In genomic region chr1:119653135-119653838, GRCh38 we compare ENCODE assay signal across 24 cellular contexts.
"Had no signal": no experiment of that assay in that cellular context is flagged by ENCODE, and none has a peak within 500 bp of the region (broad histone marks: within the 10 kb centered on the region; RNA-seq: fewer than 3 reads in every experiment).

No MANE protein-coding gene starts in this region.

- H3K27ac Mint-ChIP-seq: activated CD8-positive, alpha-beta T cell treated with anti-CD3 and anti-CD28 coated beads, Interleukin-2, amount 10 ng/mL, durations not matched to agents 7 days and 5 days; activated naive CD8-positive, alpha-beta T cell treated with anti-CD3 and anti-CD28 coated beads, Interleukin-2, amount 50 U/mL, for 24 hours; activated T-helper 1 cell treated with anti-CD3 and anti-CD28 coated beads, Interleukin-12 subunit alpha, Interleukin-12 subunit beta, Interleukin-2, Interleukin-4 antibody, amounts not matched to agents 30 ng/mL and 10 ng/mL and 1 ng/mL, durations not matched to agents 14 hours and 24 hours and 36 hours; memory B cell; stimulated activated memory B cell treated with anti-CD40 and anti-IgM and Interleukin-4, amounts not matched to agents 10 μg/mL and 1 μg/mL and 100 μg/mL, for 72 hours had no signal

- ATAC-seq: activated CD8-positive, alpha-beta T cell treated with anti-CD3 and anti-CD28 coated beads, Interleukin-2, amount 10 ng/mL, durations not matched to agents 7 days and 5 days; activated naive CD8-positive, alpha-beta T cell treated with anti-CD3 and anti-CD28 coated beads, Interleukin-2, amount 50 U/mL, for 24 hours; mucosa of descending colon; stimulated activated memory B cell treated with anti-CD40 and anti-IgM and Interleukin-4, amounts not matched to agents 10 μg/mL and 1 μg/mL and 100 μg/mL, for 72 hours had no signal

- FAIRE-seq: frontal cortex had no signal

- H3K27me3 ChIP-seq: testis, vagina had no signal

- DNase-seq: activated CD4-positive, alpha-beta T cell treated with anti-CD3 and anti-CD28 coated beads for 1 hour; activated CD4-positive, alpha-beta T cell treated with anti-CD3 and anti-CD28 coated beads, Interleukin-2, amount 50 U/mL, for 1 hour; activated CD8-positive, alpha-beta T cell treated with anti-CD3 and anti-CD28 coated beads, Interleukin-2, amount 10 ng/mL, durations not matched to agents 7 days and 5 days; activated gamma-delta T cell; activated naive CD4-positive, alpha-beta T cell treated with anti-CD3 and anti-CD28 coated beads, Interleukin-2, amount 50 U/mL, for 16 hours; activated naive CD8-positive, alpha-beta T cell treated with anti-CD3 and anti-CD28 coated beads, Interleukin-2, amount 50 U/mL, for 24 hours; anterior cingulate cortex; effector memory CD4-positive, alpha-beta T cell; glutamatergic neuron; hippocampal formation; kidney glomerular epithelial cell; mucosa of descending colon; stimulated activated CD4-positive, alpha-beta T cell treated with anti-CD3 and anti-CD28 coated beads, Interleukin-2, amount 100 ng/mL, for 24 hours; T-helper 1 cell; T-helper 9 cell; testis had no signal

- H3K27ac ChIP-seq: prostate gland, vagina had no signal

- H3K4me1 Mint-ChIP-seq: memory B cell; stimulated activated memory B cell treated with anti-CD40 and anti-IgM and Interleukin-4, amounts not matched to agents 10 μg/mL and 1 μg/mL and 100 μg/mL, for 72 hours had no signal

- H3K4me3 Mint-ChIP-seq: activated CD8-positive, alpha-beta T cell treated with anti-CD3 and anti-CD28 coated beads, Interleukin-2, amount 10 ng/mL, durations not matched to agents 7 days and 5 days; activated naive CD8-positive, alpha-beta T cell treated with anti-CD3 and anti-CD28 coated beads, Interleukin-2, amount 50 U/mL, for 24 hours; activated T-helper 1 cell treated with anti-CD3 and anti-CD28 coated beads, Interleukin-12 subunit alpha, Interleukin-12 subunit beta, Interleukin-2, Interleukin-4 antibody, amounts not matched to agents 30 ng/mL and 10 ng/mL and 1 ng/mL, durations not matched to agents 14 hours and 24 hours and 36 hours; memory B cell; neural crest cell; stimulated activated memory B cell treated with anti-CD40 and anti-IgM and Interleukin-4, amounts not matched to agents 10 μg/mL and 1 μg/mL and 100 μg/mL, for 72 hours had no signal

- H3K36me3 Mint-ChIP-seq: brain; memory B cell; stimulated activated memory B cell treated with anti-CD40 and anti-IgM and Interleukin-4, amounts not matched to agents 10 μg/mL and 1 μg/mL and 100 μg/mL, for 72 hours had no signal

- H3K9me3 Mint-ChIP-seq: activated naive CD8-positive, alpha-beta T cell treated with anti-CD3 and anti-CD28 coated beads, Interleukin-2, amount 50 U/mL, for 24 hours; activated T-helper 1 cell treated with anti-CD3 and anti-CD28 coated beads, Interleukin-12 subunit alpha, Interleukin-12 subunit beta, Interleukin-2, Interleukin-4 antibody, amounts not matched to agents 30 ng/mL and 10 ng/mL and 1 ng/mL, durations not matched to agents 14 hours and 24 hours and 36 hours; memory B cell; neural crest cell; stimulated activated memory B cell treated with anti-CD40 and anti-IgM and Interleukin-4, amounts not matched to agents 10 μg/mL and 1 μg/mL and 100 μg/mL, for 72 hours had no signal

- H3K4me3 ChIP-seq: mucosa of descending colon, prostate gland, testis, vagina had no signal

- H3K9me3 ChIP-seq: mucosa of descending colon, prostate gland, testis, vagina had no signal

- H3K36me3 ChIP-seq: prostate gland, vagina had no signal
